In the genomic region with DNA sequence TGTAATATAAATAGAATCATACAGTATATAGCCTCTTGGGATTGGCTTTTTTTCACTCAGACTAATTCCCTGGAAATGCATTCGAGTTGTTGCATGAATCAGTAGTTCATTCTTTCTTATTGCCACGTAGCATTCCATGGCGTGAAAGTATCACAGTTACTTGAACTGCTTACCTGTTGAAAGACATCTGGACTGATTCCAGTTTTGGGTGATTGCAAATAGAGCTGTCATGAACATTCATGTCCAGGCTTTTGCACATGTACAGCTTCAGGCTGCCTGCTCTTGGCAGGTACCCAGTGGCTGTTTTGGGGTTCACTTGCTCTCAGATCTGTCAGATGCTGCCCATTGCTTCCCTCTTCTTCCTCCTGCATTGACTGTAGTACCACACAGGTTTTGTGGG, we compare ENCODE assay signal across 16 cellular contexts. TPM values are rescaled to one million over a fixed set of nuclear protein-coding genes. Genes with fewer than 3 reads are reported as not detected.
A peak's percentile ranks its signal among the peaks of the same experiment; 100 is the strongest.
DNase-seq lines count a peak whose midpoint lies in the region; ATAC-seq and TF ChIP-seq lines count a peak whose summit lies in the region.
"Had no signal": no experiment of that assay in that cellular context is flagged by ENCODE, and none has a peak within 500 bp of the region (broad histone marks: within the 10 kb centered on the region; RNA-seq: fewer than 3 reads in every experiment).

No MANE protein-coding gene starts in this region.

- intact Hi-C loops in MCF 10A (cut with micrococcal nuclease) (no loop called here), breast epithelium (cut with DNase I; ENCODE audit: low total_unique reads) (no loop called here), mammary epithelial cell (cut with micrococcal nuclease) (no loop called here)

- H3K79me2 ChIP-seq in mammary epithelial cell (ENCODE audit: insufficient read depth, low read length): no peaks in the 10 kb centered on the region

- H3K27me3 ChIP-seq in breast epithelium (no peaks in the 10 kb centered on the region), mammary epithelial cell (ENCODE audit: insufficient read depth, low read length) (no peaks in the 10 kb centered on the region), foreskin keratinocyte (no peaks in the 10 kb centered on the region)

- H3K4me3 ChIP-seq in breast epithelium: no peak overlapping the region
- no peak overlapping the region for H3K4me3 ChIP-seq in mammary epithelial cell (replicated peaks in 1 of 3; ENCODE audit: insufficient read depth in 1 of 3, low read depth in 2 of 3, low read length in 3 of 3)

- H3K27me3 Mint-ChIP-seq in MCF 10A (ENCODE audit: insufficient read depth, unreplicated experiment): no peaks in the 10 kb centered on the region
- H3K27me3 Mint-ChIP-seq: B cell had no signal

- POLR2A ChIA-PET in MCF 10A (lab: Yijun Ruan, JAX): no interaction called here

- CTCF ChIA-PET in MCF 10A (lab: Yijun Ruan, JAX): no interaction called here
- CTCF ChIA-PET in mammary epithelial cell (lab: Charles Lee; ENCODE audit: low non-redundant PET): interaction anchor here (0.6 kb wide), 1 partner anchor 41 kb away, joined by 5 read pairs; no protein-coding TSS in a partner anchor

- H3K4me3 Mint-ChIP-seq in MCF 10A (ENCODE audit: unreplicated experiment): no peak overlapping the region
- H3K4me3 Mint-ChIP-seq: B cell; CD4-positive, alpha-beta T cell; HFFc6 had no signal

- H4K20me1 ChIP-seq in mammary epithelial cell (ENCODE audit: insufficient read depth, low read length): no peaks in the 10 kb centered on the region

- no peak overlapping the region for H3K4me2 ChIP-seq in mammary epithelial cell (ENCODE audit: insufficient read depth, low read depth, low read length)

- no peaks in the 10 kb centered on the region for H3K36me3 Mint-ChIP-seq in MCF 10A (ENCODE audit: insufficient read depth, unreplicated experiment)

- dilution Hi-C loops in mammary epithelial cell (cut with HindIII; ENCODE audit: low sequenced_read_pairs): no loop called here

- TF ChIP-seq CTCF in MCF 10A (IDR thresholded peaks at IDR 0.05; ENCODE audit: unreplicated experiment) (no peak), breast epithelium (IDR thresholded peaks at IDR 0.05) (no peak), mammary epithelial cell (conservative IDR thresholded peaks at IDR 0.05 in 1 of 2, IDR thresholded peaks at IDR 0.05 in 1 of 2; ENCODE audit: extremely low read depth in 1 of 2, insufficient read depth in 1 of 2, low read depth in 1 of 2, low read length in 2 of 2) (no peak), foreskin keratinocyte (conservative IDR thresholded peaks at IDR 0.05) (no peak)

- H3K4me1 Mint-ChIP-seq in MCF 10A (ENCODE audit: insufficient read depth, unreplicated experiment): peaks cover 8% of the 10 kb centered on the region
- H3K4me1 Mint-ChIP-seq: B cell had no signal

- H3K9me3 ChIP-seq in breast epithelium: no peaks in the 10 kb centered on the region
- H3K9me3 ChIP-seq in mammary epithelial cell (replicated peaks; ENCODE audit: insufficient read depth, low read length): no peaks in the 10 kb centered on the region

- H3K36me3 ChIP-seq in breast epithelium: no peaks in the 10 kb centered on the region
- no peaks in the 10 kb centered on the region for H3K36me3 ChIP-seq in mammary epithelial cell (ENCODE audit: insufficient read depth, low read length)

- TF ChIP-seq POLR2A in breast epithelium (IDR thresholded peaks at IDR 0.05): no peak

- no peak overlapping the region for H3K27ac Mint-ChIP-seq in MCF 10A (ENCODE audit: low read depth, unreplicated experiment)
- H3K27ac Mint-ChIP-seq: B cell; CD4-positive, alpha-beta T cell; HFFc6 had no signal

- H2AFZ ChIP-seq in mammary epithelial cell (ENCODE audit: low read depth, low read length): no peak overlapping the region

- in situ Hi-C loops in mammary epithelial cell (cut with MboI; ENCODE audit: low sequenced_read_pairs in 2 of 2): no loop called here

- DNase-seq in MCF 10A (ENCODE audit: unreplicated experiment): peak; percentile 72
- DNase-seq in breast epithelium (ENCODE audit: low spot score in 2 of 2): no peak
- DNase-seq in mammary epithelial cell: peak; percentile 72
- peak; percentile 80 to 95 for DNase-seq in foreskin keratinocyte
- no peak for DNase-seq in NCI-H2107 (lab: John Stamatoyannopoulos, UW)
- DNase-seq in SHP77 treated with DMSO at 0.1 percent for 48 hours (lab: John Stamatoyannopoulos, UW): no peak
- DNase-seq: C1 segment of cervical spinal cord; Calu3; CD4-positive, alpha-beta T cell; DMS153; DMS79 treated with DMSO at 0.1 percent for 48 hours; EL; HCEC 1CT; HFFc6 had no signal

- ATAC-seq in foreskin keratinocyte: peak; percentile 76
- no peak for ATAC-seq in GM18498 (IDR thresholded peaks at IDR 0.05; ENCODE audit: unreplicated experiment)

- H3K27ac ChIP-seq in breast epithelium (no peak overlapping the region), mammary epithelial cell (ENCODE audit: insufficient read depth, low read depth, low read length) (no peak overlapping the region), foreskin keratinocyte (peak overlapping the region; percentile 25)

- H3K9ac ChIP-seq in mammary epithelial cell (ENCODE audit: insufficient read depth, low read length): no peak overlapping the region

- no peaks in the 10 kb centered on the region for H3K9me3 Mint-ChIP-seq in MCF 10A (ENCODE audit: unreplicated experiment)
- H3K9me3 Mint-ChIP-seq: CD4-positive, alpha-beta T cell; HFFc6 had no signal

- WGBS in mammary epithelial cell (ENCODE audit: low coverage, missing lambda C conversion rate): 12% methylated on average over 3 of the region's 3 CpGs

- BruUV-seq in MCF 10A (replicated peaks; lab: Mats Ljungman, UMichigan) (no TSS peak), mammary epithelial cell (replicated peaks; lab: Mats Ljungman, UMichigan) (no TSS peak)

- H3K4me1 ChIP-seq in breast epithelium: no peaks in the 10 kb centered on the region
- peaks cover 39% of the 10 kb centered on the region for H3K4me1 ChIP-seq in mammary epithelial cell (ENCODE audit: insufficient read depth, low read length)
- H3K4me1 ChIP-seq in foreskin keratinocyte: peaks cover 27% of the 10 kb centered on the region

RNA-seq across cellular contexts. Expression of a gene that starts 54.9 kb away (rescaled TPM):
- total RNA-seq in MCF 10A (2022): 0.19 and 0.29 TPM in 2 replicates
- total RNA-seq in breast epithelium: 1 to 10 TPM in 2 of 3 donors, under 1 TPM in 1; 0.96 to 2.6 (median 1.6) TPM
- under 1 TPM; 0.17 to 0.21 TPM for total RNA-seq in mammary epithelial cell
- polyA plus RNA-seq in mammary epithelial cell: 0.05 TPM
- polyA minus RNA-seq in mammary epithelial cell: not detected
- 0.11 and 0.17 TPM in 2 replicates for total RNA-seq in foreskin keratinocyte
- polyA plus RNA-seq in foreskin keratinocyte: 0.02 TPM in 1 of 2 replicates, not detected in the other

Comparison
In these comparisons a context has a peak if more than half of its experiments do, and no peak if none do; other contexts are left out.
1. DNase-seq: peak in MCF 10A (single experiment), mammary epithelial cell (single experiment) and foreskin keratinocyte (2 of 2); none in breast epithelium (0 of 2), NCI-H2107 (single experiment) and SHP77 treated with DMSO at 0.1 percent for 48 hours (single experiment).